18 cellular contexts compared by ENCODE assay signal in genomic region chr6:168362276-168362990, GRCh38. TPM values are rescaled to one million over a fixed set of nuclear protein-coding genes. Genes with fewer than 3 reads are reported as not detected.
DNase-seq lines count a peak whose midpoint lies in the region; ATAC-seq and TF ChIP-seq lines count a peak whose summit lies in the region.
"Had no signal": no experiment of that assay in that cellular context is flagged by ENCODE, and none has a peak within 500 bp of the region (broad histone marks: within the 10 kb centered on the region; RNA-seq: fewer than 3 reads in every experiment).

No MANE protein-coding gene starts in this region.

- H3K27me3 ChIP-seq in suprapubic skin, result peaks cover 3% of the 10 kb centered on the region

- 88% methylated on average over 10 of the region's 10 CpGs for whole genome bisulfite sequencing in suprapubic skin

- no peak for TF ChIP-seq EP300 in suprapubic skin (IDR thresholded peaks at IDR 0.05)

- H3K4me3 ChIP-seq in HEK293 (ENCODE audit: low read depth, low read length) (no peak overlapping the region), suprapubic skin (no peak overlapping the region)
- H3K4me3 ChIP-seq: GM12878 had no signal

- peak overlapping the region; percentile 74 for H3K27ac Mint-ChIP-seq in progenitor cell of endocrine pancreas
- H3K27ac Mint-ChIP-seq: B cell; CD4-positive, alpha-beta T cell; H9 had no signal

- peaks cover 4% of the 10 kb centered on the region for H3K36me3 Mint-ChIP-seq in progenitor cell of endocrine pancreas (ENCODE audit: insufficient read depth)

- H3K36me3 ChIP-seq in HEK293 (ENCODE audit: control insufficient read depth in 2 of 2, insufficient read depth in 1 of 2, low read length in 2 of 2) (no peaks in the 10 kb centered on the region), suprapubic skin (no peaks in the 10 kb centered on the region)

- H3K4me1 ChIP-seq in HEK293 (ENCODE audit: control insufficient read depth, insufficient read depth, low read length), result no peaks in the 10 kb centered on the region
- H3K4me1 ChIP-seq in suprapubic skin, result no peaks in the 10 kb centered on the region

- no peak overlapping the region for H3K27ac ChIP-seq in HEK293 (ENCODE audit: extremely low read depth, low read depth, low read length)
- H3K27ac ChIP-seq in suprapubic skin, result no peak overlapping the region

- H3K4me3 Mint-ChIP-seq in progenitor cell of endocrine pancreas (ENCODE audit: low read depth), result no peak overlapping the region
- H3K4me3 Mint-ChIP-seq: B cell; CD4-positive, alpha-beta T cell had no signal

- H3K27me3 Mint-ChIP-seq in progenitor cell of endocrine pancreas, result peaks cover 9% of the 10 kb centered on the region
- H3K27me3 Mint-ChIP-seq: B cell had no signal

- DNase-seq in mesenteric fat pad (ENCODE audit: low spot score) (peak; percentile 51), progenitor cell of endocrine pancreas (ENCODE audit: low spot score, unreplicated experiment) (no peak), suprapubic skin (ENCODE audit: low spot score in 2 of 2) (peak; percentile 31 to 40), NCI-H226 (no peak)
- DNase-seq: C1 segment of cervical spinal cord; Calu3; CD4-positive, alpha-beta T cell; DMS 273 treated with DMSO at 0.1 percent for 48 hours; DMS79; GOT3; H9 had no signal

- ATAC-seq in GM19467 (IDR thresholded peaks at IDR 0.05; ENCODE audit: unreplicated experiment) (no peak), GM21423 (IDR thresholded peaks at IDR 0.05; ENCODE audit: unreplicated experiment) (no peak)
- ATAC-seq: GM12878, HepG2 had no signal

- TF ChIP-seq POLR2A in suprapubic skin (IDR thresholded peaks at IDR 0.05), result no peak

- no peaks in the 10 kb centered on the region for H3K9me3 ChIP-seq in HEK293 (ENCODE audit: control insufficient read depth, insufficient read depth, low read depth, low read length)
- no peaks in the 10 kb centered on the region for H3K9me3 ChIP-seq in suprapubic skin

- POLR2A ChIA-PET in HEK293 (lab: Yijun Ruan, JAX), result no interaction called here

- peaks cover 16% of the 10 kb centered on the region for H3K9me3 Mint-ChIP-seq in progenitor cell of endocrine pancreas (ENCODE audit: low read depth)

- CTCF ChIA-PET in HEK293 (lab: Yijun Ruan, JAX), result interaction anchor here (0.5 to 1.5 kb wide), 2 partner anchors 8 to 523 kb away, joined by 3 to 8 read pairs; no protein-coding TSS in a partner anchor

- TF ChIP-seq CTCF in HEK293 (tag by site-specific recombination; IDR thresholded peaks at IDR 0.05) (no peak), progenitor cell of endocrine pancreas (IDR thresholded peaks at IDR 0.05; ENCODE audit: unreplicated experiment) (no peak), suprapubic skin (IDR thresholded peaks at IDR 0.05) (no peak)

- peaks cover 11% of the 10 kb centered on the region for H3K4me1 Mint-ChIP-seq in progenitor cell of endocrine pancreas (ENCODE audit: low read depth)
- H3K4me1 Mint-ChIP-seq: B cell had no signal

TF ChIP-seq in HEK293, 187 proteins besides CTCF, POLR2A, EP300 and RAD21:
- TF ChIP-seq ZSCAN4 (tag by site-specific recombination; IDR thresholded peaks at IDR 0.05) (0 out of 2 replicates have a peak, but pooled peaks have one; percentile 33), ZNF404 (tag by site-specific recombination; IDR thresholded peaks at IDR 0.05) (no peak)
TF ChIP-seq in HEK293: peak in this region for 1.

RNA-seq across cellular contexts. Expression of gene DACT2, which starts 42.9 kb away (rescaled TPM):
- total RNA-seq in mesenteric fat pad (0.48 TPM), progenitor cell of endocrine pancreas (30.5 and 33.2 TPM in 2 replicates), suprapubic skin (10 to 100 TPM in 2 of 4 donors, 1 to 10 TPM in 2; 6.0 to 19.9 (median 10.0) TPM)
- total RNA-seq: B cell; Calu3; CD4-positive, alpha-beta T cell; G401; GM12878; HepG2 had no signal

Comparison
In these comparisons a context has a peak if more than half of its experiments do, and no peak if none do; other contexts are left out.
1. DNase-seq: peak in mesenteric fat pad (single experiment) and suprapubic skin (2 of 2); none in progenitor cell of endocrine pancreas (single experiment) and NCI-H226 (single experiment).